ENCODE assay signal across 7 cellular contexts in genomic region chr1:14361001-14361400, GRCh38.
DNase-seq lines count a peak whose midpoint lies in the region; ATAC-seq, FAIRE-seq and TF ChIP-seq lines count a peak whose summit lies in the region.
"Not testable (repeated sequence)": the region's sequence is repeated elsewhere in the genome, so short reads cannot be mapped to it uniquely, and the experiment has no call there.

No MANE protein-coding gene starts in this region.

- H4K20me1 ChIP-seq in neural progenitor cell (ENCODE audit: low read depth) = not testable (repeated sequence)

- not testable (repeated sequence) for H3K27ac Mint-ChIP-seq in neural progenitor cell

- peaks cover 19% of the 10 kb centered on the region for H3K27me3 Mint-ChIP-seq in neural progenitor cell (ENCODE audit: insufficient read depth, low read depth)

- H3K27me3 ChIP-seq in MG63, foreskin keratinocyte, neural progenitor cell: not testable (repeated sequence)

- H3K9me3 Mint-ChIP-seq in neural progenitor cell = peaks cover 28% of the 10 kb centered on the region

- not testable (repeated sequence) for H3K4me1 Mint-ChIP-seq in neural progenitor cell

- not testable (repeated sequence) for H3K9ac ChIP-seq in neural progenitor cell

- DNase-seq in DMS153 (lab: John Stamatoyannopoulos, UW) (peak; percentile 69), MG63 (peak; percentile 88), NCI-H2196 treated with DMSO at 0.1 percent for 48 hours (lab: John Stamatoyannopoulos, UW; ENCODE audit: unreplicated experiment) (peak; percentile 30), RCC 7860 (ENCODE audit: low spot score) (peak; percentile 50), astrocyte of the spinal cord (ENCODE audit: low read depth, low spot score) (peak; percentile 60), foreskin keratinocyte (peak in 1 of 2 donors; percentile 33), neural progenitor cell (ENCODE audit: low spot score) (peak; percentile 15)

- not testable (repeated sequence) for H3K4me1 ChIP-seq in foreskin keratinocyte, neural progenitor cell

- peak; percentile 35 for ATAC-seq in foreskin keratinocyte

- H3K36me3 Mint-ChIP-seq in neural progenitor cell = not testable (repeated sequence)

- TF ChIP-seq CTCF in astrocyte of the spinal cord (IDR thresholded peaks at IDR 0.05; ENCODE audit: low read depth, low read length); foreskin keratinocyte (conservative IDR thresholded peaks at IDR 0.05); neural progenitor cell (IDR thresholded peaks at IDR 0.05): not testable (repeated sequence)

- H3K4me2 ChIP-seq in neural progenitor cell = not testable (repeated sequence)

- H3K9me3 ChIP-seq in MG63 = peaks cover 12% of the 10 kb centered on the region
- not testable (repeated sequence) for H3K9me3 ChIP-seq in neural progenitor cell (ENCODE audit: low read depth)

- H3F3A ChIP-seq in neural progenitor cell (ENCODE audit: low read depth) = not testable (repeated sequence)

- not testable (repeated sequence) for H3K36me3 ChIP-seq in MG63, neural progenitor cell

- not testable (repeated sequence) for FAIRE-seq in RCC 7860 (lab: Jason Lieb, UNC)

- peak overlapping the region; percentile 81 for H3K27ac ChIP-seq in foreskin keratinocyte
- not testable (repeated sequence) for H3K27ac ChIP-seq in neural progenitor cell

- H3K4me3 Mint-ChIP-seq in neural progenitor cell = not testable (repeated sequence)

- H3K79me2 ChIP-seq in neural progenitor cell (ENCODE audit: low read depth) = not testable (repeated sequence)

- H2AFZ ChIP-seq in neural progenitor cell (replicated peaks) = peak overlapping the region; percentile 57

- in situ Hi-C loops in astrocyte of the spinal cord (cut with HindIII; ENCODE audit: low sequenced_read_pairs) = not testable (repeated sequence)

- not testable (repeated sequence) for H3K4me3 ChIP-seq in MG63; astrocyte of the spinal cord (ENCODE audit: low read depth, low read length); neural progenitor cell
